In the genomic region with DNA sequence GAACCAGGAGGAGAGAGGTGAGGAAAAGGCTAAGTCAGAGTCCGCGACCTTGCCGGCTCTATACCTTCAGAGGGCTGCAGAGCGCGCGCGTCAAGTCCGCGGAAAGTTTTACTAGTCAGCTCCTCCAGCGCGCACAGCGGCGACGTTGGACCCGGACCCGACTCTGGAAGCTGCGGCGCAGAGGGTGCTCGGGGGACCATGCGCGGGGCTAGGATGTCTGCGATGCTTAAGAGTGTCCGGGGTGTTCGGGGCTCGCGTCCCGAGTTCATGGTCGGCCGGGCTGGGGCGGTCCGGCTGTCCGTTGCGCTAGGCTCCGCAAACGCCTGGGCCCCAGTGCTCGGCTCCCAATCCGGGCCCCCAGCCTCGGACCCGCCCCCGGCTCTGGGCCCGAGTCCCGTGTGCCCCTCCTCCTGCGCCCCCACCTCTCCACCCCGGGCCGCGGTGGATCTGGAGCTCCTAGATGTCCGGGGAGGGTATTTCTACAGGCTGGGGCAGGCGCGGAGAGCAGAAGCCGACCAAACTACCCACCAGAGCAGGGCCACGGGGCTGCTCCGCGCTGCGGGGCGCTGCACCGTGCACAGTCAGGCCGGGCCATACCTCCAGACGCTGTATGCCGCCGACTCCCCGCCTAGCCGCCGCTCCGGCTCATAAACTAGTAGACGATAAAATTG, we compare ENCODE assay signal across 8 cellular contexts.
A peak's percentile ranks its signal among the peaks of the same experiment; 100 is the strongest.
DNase-seq lines count a peak whose midpoint lies in the region; ATAC-seq lines count a peak whose summit lies in the region.

Gene LBX2, minus strand, starts transcription at position 335 of the 671 bp plus-strand sequence. Its CDS starts 66 bp downstream, at position 269.

- H3K4me3 Mint-ChIP-seq in activated naive CD8-positive, alpha-beta T cell, result peak within 1 kb of the TSS; percentile 91
- H3K4me3 Mint-ChIP-seq in stimulated activated effector memory CD8-positive, alpha-beta T cell treated with anti-CD3 and anti-CD28 coated beads, Interleukin-12 subunit alpha, Interleukin-12 subunit beta, amount 100 ng/mL, for 72 hours, result peak within 1 kb of the TSS; percentile 86

- H3K27ac ChIP-seq in HUES6 (ENCODE audit: low read depth, low read length), result no peak within 1 kb of the TSS

- H3K9me3 ChIP-seq in HUES6 (ENCODE audit: control insufficient read depth, insufficient read depth, low read depth, low read length), result no peaks in the 10 kb centered on the region

- DNase-seq in islet precursor cell (peak; percentile 70), NK-92 (lab: John Stamatoyannopoulos, UW; ENCODE audit: unreplicated experiment) (no peak), COLO829 (ENCODE audit: low spot score) (no peak)
- DNase-seq in stimulated activated effector memory CD8-positive, alpha-beta T cell treated with anti-CD3 and anti-CD28 coated beads, Interleukin-12 subunit alpha, Interleukin-12 subunit beta, amount 100 ng/mL, for 72 hours (ENCODE audit: low spot score in 2 of 2), result no peak

- no peaks in the 10 kb centered on the region for H3K9me3 Mint-ChIP-seq in activated naive CD8-positive, alpha-beta T cell (ENCODE audit: low read depth)
- no peaks in the 10 kb centered on the region for H3K9me3 Mint-ChIP-seq in stimulated activated effector memory CD8-positive, alpha-beta T cell treated with anti-CD3 and anti-CD28 coated beads, Interleukin-12 subunit alpha, Interleukin-12 subunit beta, amount 100 ng/mL, for 72 hours

- peaks cover 48% of the 10 kb centered on the region for H3K4me1 ChIP-seq in HUES6 (ENCODE audit: control insufficient read depth, insufficient read depth, low read length)

- H3K27ac Mint-ChIP-seq in activated naive CD8-positive, alpha-beta T cell, result peak within 1 kb of the TSS; percentile 66
- peak within 1 kb of the TSS; percentile 88 for H3K27ac Mint-ChIP-seq in stimulated activated effector memory CD8-positive, alpha-beta T cell treated with anti-CD3 and anti-CD28 coated beads, Interleukin-12 subunit alpha, Interleukin-12 subunit beta, amount 100 ng/mL, for 72 hours

- H3K4me1 Mint-ChIP-seq in activated naive CD8-positive, alpha-beta T cell (ENCODE audit: low read depth), result peaks cover 35% of the 10 kb centered on the region
- peaks cover 49% of the 10 kb centered on the region for H3K4me1 Mint-ChIP-seq in stimulated activated effector memory CD8-positive, alpha-beta T cell treated with anti-CD3 and anti-CD28 coated beads, Interleukin-12 subunit alpha, Interleukin-12 subunit beta, amount 100 ng/mL, for 72 hours

- H3K27me3 ChIP-seq in HUES6 (ENCODE audit: control insufficient read depth, insufficient read depth, low read length), result peaks cover 94% of the 10 kb centered on the region

- ATAC-seq in stimulated activated effector memory CD8-positive, alpha-beta T cell treated with anti-CD3 and anti-CD28 coated beads, Interleukin-12 subunit alpha, Interleukin-12 subunit beta, amount 100 ng/mL, for 72 hours, result peak; percentile 35
- no peak for ATAC-seq in GM18868 (IDR thresholded peaks at IDR 0.05; ENCODE audit: unreplicated experiment)
- ATAC-seq in GM19023 (IDR thresholded peaks at IDR 0.05; ENCODE audit: unreplicated experiment), result no peak

- peak within 1 kb of the TSS; percentile 59 for H3K4me3 ChIP-seq in HUES6 (ENCODE audit: low read depth, low read length)

- peak within 1 kb of the TSS; percentile 55 for H3K9ac ChIP-seq in HUES6 (ENCODE audit: low read length)

- peaks cover 4% of the 10 kb centered on the region for H3K36me3 Mint-ChIP-seq in activated naive CD8-positive, alpha-beta T cell
- peaks cover 23% of the 10 kb centered on the region for H3K36me3 Mint-ChIP-seq in stimulated activated effector memory CD8-positive, alpha-beta T cell treated with anti-CD3 and anti-CD28 coated beads, Interleukin-12 subunit alpha, Interleukin-12 subunit beta, amount 100 ng/mL, for 72 hours

- H3K27me3 Mint-ChIP-seq in activated naive CD8-positive, alpha-beta T cell, result peaks cover 13% of the 10 kb centered on the region

- H3K36me3 ChIP-seq in HUES6 (ENCODE audit: control insufficient read depth, insufficient read depth, low read length), result peaks cover 1% of the 10 kb centered on the region; the same call in 1 of the 2 replicates
